ENCODE assay signal across 28 cellular contexts in the genomic region with DNA sequence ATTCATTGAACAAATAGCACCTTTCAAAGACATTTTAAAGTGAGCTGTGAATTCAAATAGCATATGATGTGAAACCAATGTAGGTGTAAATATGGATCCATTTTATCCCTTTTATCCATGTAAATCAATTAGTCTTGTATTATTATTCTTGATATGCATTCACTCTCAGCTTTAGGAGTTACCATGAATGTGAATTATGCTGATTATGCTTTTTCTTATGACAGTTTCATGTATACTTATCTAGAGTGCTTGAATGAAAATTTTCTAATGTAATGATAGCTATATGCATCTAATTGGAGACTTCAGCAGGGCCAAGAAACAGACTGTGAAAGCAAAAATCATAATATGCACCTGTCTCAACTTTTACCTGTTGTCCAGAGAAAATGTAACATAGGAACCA.
"Had no signal": no experiment of that assay in that cellular context is flagged by ENCODE, and none has a peak within 500 bp of the region (broad histone marks: within the 10 kb centered on the region; RNA-seq: fewer than 3 reads in every experiment).

No MANE protein-coding gene starts in this region.

- H3K4me1 Mint-ChIP-seq: nephron; neural crest cell; stimulated activated memory B cell treated with anti-CD40 and anti-IgM and Interleukin-4, amounts not matched to agents 10 μg/mL and 1 μg/mL and 100 μg/mL, for 72 hours; stimulated activated naive CD8-positive, alpha-beta T cell treated with anti-CD3 and anti-CD28 coated beads, Interleukin-15, amount 100 ng/mL, for 72 hours had no signal

- H3K4me3 Mint-ChIP-seq: naive thymus-derived CD8-positive, alpha-beta T cell; nephron; neural crest cell; stimulated activated memory B cell treated with anti-CD40 and anti-IgM and Interleukin-4, amounts not matched to agents 10 μg/mL and 1 μg/mL and 100 μg/mL, for 72 hours; stimulated activated naive CD8-positive, alpha-beta T cell treated with anti-CD3 and anti-CD28 coated beads, Interleukin-15, amount 100 ng/mL, for 72 hours; type B pancreatic cell had no signal

- ATAC-seq: left cardiac atrium; left lobe of liver; lower lobe of right lung; naive thymus-derived CD8-positive, alpha-beta T cell; pancreas; right cardiac atrium; stimulated activated memory B cell treated with anti-CD40 and anti-IgM and Interleukin-4, amounts not matched to agents 10 μg/mL and 1 μg/mL and 100 μg/mL, for 72 hours had no signal

- H3K36me3 Mint-ChIP-seq: stimulated activated memory B cell treated with anti-CD40 and anti-IgM and Interleukin-4, amounts not matched to agents 10 μg/mL and 1 μg/mL and 100 μg/mL, for 72 hours had no signal

- H3K27ac ChIP-seq: lower lobe of right lung, pancreas, prostate gland, sigmoid colon, tibial nerve, uterus had no signal

- H3K27me3 Mint-ChIP-seq: stimulated activated memory B cell treated with anti-CD40 and anti-IgM and Interleukin-4, amounts not matched to agents 10 μg/mL and 1 μg/mL and 100 μg/mL, for 72 hours; stimulated activated naive CD8-positive, alpha-beta T cell treated with anti-CD3 and anti-CD28 coated beads, Interleukin-15, amount 100 ng/mL, for 72 hours; type B pancreatic cell had no signal

- FAIRE-seq: keratinocyte, pancreas, small intestine had no signal

- H3K9me3 ChIP-seq: lower lobe of right lung, pancreas, prostate gland, tibial nerve, uterus had no signal

- DNase-seq: hippocampal formation; kidney glomerular epithelial cell; left cardiac atrium; lower lobe of right lung; naive thymus-derived CD8-positive, alpha-beta T cell; nucleus accumbens; pancreas; posterior cingulate gyrus; retina; right cardiac atrium; sigmoid colon; small intestine; stimulated activated CD4-positive, alpha-beta T cell treated with anti-CD3 and anti-CD28 coated beads, Interleukin-1b, Interleukin-23, amount 100 ng/mL, for 48 hours; stimulated activated CD4-positive, alpha-beta T cell treated with anti-CD3 and anti-CD28 coated beads, Interleukin-2, amount 100 ng/mL, for 48 hours; stimulated activated CD4-positive, alpha-beta T cell treated with anti-CD3 and anti-CD28 coated beads, Interleukin-4, amount 100 ng/mL, for 4 hours; stimulated activated CD8-positive, alpha-beta memory T cell treated with anti-CD3 and anti-CD28 coated beads, Interleukin-4, amount 100 ng/mL, for 48 hours; stimulated activated naive CD4-positive, alpha-beta T cell treated with Interleukin-2 at 50 U/mL for 16 hours; stimulated activated naive CD8-positive, alpha-beta T cell treated with anti-CD3 and anti-CD28 coated beads, Interleukin-15, amount 100 ng/mL, for 72 hours; substantia nigra; uterus had no signal

- H3K4me3 ChIP-seq: lower lobe of right lung, pancreas, prostate gland, sigmoid colon, tibial nerve, uterus had no signal

- H3K36me3 ChIP-seq: lower lobe of right lung, pancreas, prostate gland, sigmoid colon, tibial nerve, uterus had no signal

- H3K4me1 ChIP-seq: lower lobe of right lung, pancreas, prostate gland, sigmoid colon, tibial nerve, uterus had no signal

- H3K27ac Mint-ChIP-seq: naive thymus-derived CD8-positive, alpha-beta T cell; nephron; stimulated activated memory B cell treated with anti-CD40 and anti-IgM and Interleukin-4, amounts not matched to agents 10 μg/mL and 1 μg/mL and 100 μg/mL, for 72 hours; type B pancreatic cell had no signal

- H3K9me3 Mint-ChIP-seq: nephron had no signal

- H3K27me3 ChIP-seq: pancreas, sigmoid colon, tibial nerve, uterus had no signal
